18 cellular contexts compared by ENCODE assay signal in the genomic region with DNA sequence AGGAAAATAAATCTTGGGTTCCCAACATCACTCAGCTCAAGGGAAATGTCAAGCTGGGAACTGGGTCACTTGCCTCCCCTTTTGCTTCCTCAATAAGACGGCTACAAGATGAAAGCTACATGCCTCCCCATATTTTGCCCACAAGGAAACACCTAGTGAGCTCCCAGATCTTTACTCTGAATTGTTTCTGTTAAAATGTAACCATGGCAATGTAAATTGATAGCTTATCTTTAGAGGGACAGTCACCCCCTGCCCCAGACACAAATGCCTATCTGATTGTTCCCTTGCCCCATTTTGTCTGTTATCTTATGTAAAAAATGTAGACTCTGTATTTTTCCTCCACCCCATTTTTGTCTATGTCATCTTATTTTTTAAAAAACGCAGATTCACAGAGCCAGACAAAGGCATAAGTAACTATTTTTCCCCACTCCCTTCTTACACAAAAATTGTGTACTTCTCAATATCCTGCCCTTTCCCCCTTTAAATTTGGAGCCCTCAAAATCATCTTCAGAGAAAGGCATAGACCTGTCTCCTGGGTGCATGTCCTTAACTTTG.
DNase-seq lines count a peak whose midpoint lies in the region; ATAC-seq and TF ChIP-seq lines count a peak whose summit lies in the region.
"Had no signal": no experiment of that assay in that cellular context is flagged by ENCODE, and none has a peak within 500 bp of the region (broad histone marks: within the 10 kb centered on the region; RNA-seq: fewer than 3 reads in every experiment).

No MANE protein-coding gene starts in this region.

- no peak overlapping the region for H2AFZ ChIP-seq in GM23338
- H2AFZ ChIP-seq: GM23248 had no signal

- peak overlapping the region; percentile 10 for H3K27ac Mint-ChIP-seq in GM23338
- H3K27ac Mint-ChIP-seq in endodermal cell, result peak overlapping the region; percentile 20
- peak overlapping the region; percentile 35 for H3K27ac Mint-ChIP-seq in progenitor cell of endocrine pancreas
- no peak overlapping the region for H3K27ac Mint-ChIP-seq in activated naive CD4-positive, alpha-beta T cell treated with anti-CD3 and anti-CD28 coated beads for 36 hours
- H3K27ac Mint-ChIP-seq: CD4-positive, alpha-beta T cell; HFFc6 had no signal

- no peaks in the 10 kb centered on the region for H3F3A ChIP-seq in GM23338 (replicated peaks; ENCODE audit: low read depth)

- peaks cover 3% of the 10 kb centered on the region; the same call in 1 of the 2 replicates for H3K9me3 ChIP-seq in HUES6 (ENCODE audit: control insufficient read depth, insufficient read depth, low read depth, low read length)
- H3K9me3 ChIP-seq in endodermal cell (ENCODE audit: control insufficient read depth, low read length), result peaks cover 19% of the 10 kb centered on the region

- no peak overlapping the region for H3K4me3 Mint-ChIP-seq in GM23338
- H3K4me3 Mint-ChIP-seq in endodermal cell, result no peak overlapping the region
- no peak overlapping the region for H3K4me3 Mint-ChIP-seq in progenitor cell of endocrine pancreas (ENCODE audit: low read depth)
- H3K4me3 Mint-ChIP-seq in activated naive CD4-positive, alpha-beta T cell treated with anti-CD3 and anti-CD28 coated beads for 36 hours, result no peak overlapping the region
- H3K4me3 Mint-ChIP-seq: CD4-positive, alpha-beta T cell; HFFc6 had no signal

- H3K4me1 ChIP-seq in GM23338 (ENCODE audit: insufficient read depth) (peaks cover 28% of the 10 kb centered on the region), HUES6 (ENCODE audit: control insufficient read depth, insufficient read depth, low read length) (peaks cover 25% of the 10 kb centered on the region), endodermal cell (ENCODE audit: control insufficient read depth, insufficient read depth, low read length) (peaks cover 6% of the 10 kb centered on the region)

- H3K27ac ChIP-seq in GM23338 (ENCODE audit: low read depth) (peak overlapping the region; percentile 58; the same call in 1 of the 2 replicates), HUES6 (ENCODE audit: low read depth, low read length) (peak overlapping the region; percentile 55; the same call in 1 of the 2 replicates), endodermal cell (ENCODE audit: low read depth, low read length) (no peak overlapping the region)
- H3K27ac ChIP-seq: C4-2B, GM23248 had no signal

- H3K36me3 ChIP-seq in GM23338 (ENCODE audit: insufficient read depth), result no peaks in the 10 kb centered on the region
- no peaks in the 10 kb centered on the region for H3K36me3 ChIP-seq in HUES6 (ENCODE audit: control insufficient read depth, insufficient read depth, low read length)
- no peaks in the 10 kb centered on the region for H3K36me3 ChIP-seq in endodermal cell (ENCODE audit: control insufficient read depth, insufficient read depth, low read length)

- H3K9ac ChIP-seq in HUES6 (ENCODE audit: low read length) (no peak overlapping the region), endodermal cell (ENCODE audit: extremely low read depth, low read length, poor library complexity, severe bottlenecking) (peak overlapping the region; percentile 18)
- H3K9ac ChIP-seq: GM23248 had no signal

- no peak for ATAC-seq in GM23338
- no peak for ATAC-seq in stimulated activated naive CD8-positive, alpha-beta T cell treated with anti-CD3 and anti-CD28 coated beads, Interleukin-15, Interleukin-2, amounts not matched to agents 100 U/mL and 50 U/mL, for 24 hours
- no peak for ATAC-seq in left lobe of liver
- ATAC-seq: HCT116 had no signal

- no peaks in the 10 kb centered on the region for H3K27me3 Mint-ChIP-seq in GM23338 (ENCODE audit: insufficient read depth, low read depth, poor library complexity)
- H3K27me3 Mint-ChIP-seq in endodermal cell (ENCODE audit: insufficient read depth), result no peaks in the 10 kb centered on the region
- no peaks in the 10 kb centered on the region for H3K27me3 Mint-ChIP-seq in progenitor cell of endocrine pancreas
- H3K27me3 Mint-ChIP-seq in activated naive CD4-positive, alpha-beta T cell treated with anti-CD3 and anti-CD28 coated beads for 36 hours (ENCODE audit: low read depth), result peaks cover 3% of the 10 kb centered on the region
- H3K27me3 Mint-ChIP-seq: CD4-positive, alpha-beta T cell had no signal

- WGBS in endodermal cell (ENCODE audit: insufficient coverage in 1 of 2, insufficient read length in 1 of 2), 2 experiments, result 79 to 90% methylated on average over 2 of the region's 2 CpGs

- peaks cover 14% of the 10 kb centered on the region for H3K9me2 ChIP-seq in GM23338 (ENCODE audit: insufficient read depth)

- CTCF ChIA-PET in activated naive CD4-positive, alpha-beta T cell treated with anti-CD3 and anti-CD28 coated beads for 36 hours (lab: Charles Lee), result no interaction called here

- H4K20me1 ChIP-seq in GM23338 (replicated peaks; ENCODE audit: insufficient read depth), result no peaks in the 10 kb centered on the region

- H3K36me3 Mint-ChIP-seq in GM23338 (ENCODE audit: low read depth) (peaks cover 16% of the 10 kb centered on the region), endodermal cell (ENCODE audit: low read depth) (no peaks in the 10 kb centered on the region), progenitor cell of endocrine pancreas (ENCODE audit: insufficient read depth) (no peaks in the 10 kb centered on the region)
- H3K36me3 Mint-ChIP-seq in activated naive CD4-positive, alpha-beta T cell treated with anti-CD3 and anti-CD28 coated beads for 36 hours (ENCODE audit: low read depth), result no peaks in the 10 kb centered on the region

- H3K9me3 Mint-ChIP-seq in GM23338 (peaks cover 6% of the 10 kb centered on the region; the same call in 2 of the 3 replicates), endodermal cell (peaks cover 14% of the 10 kb centered on the region), progenitor cell of endocrine pancreas (ENCODE audit: low read depth) (no peaks in the 10 kb centered on the region)
- H3K9me3 Mint-ChIP-seq in activated naive CD4-positive, alpha-beta T cell treated with anti-CD3 and anti-CD28 coated beads for 36 hours, result no peaks in the 10 kb centered on the region
- H3K9me3 Mint-ChIP-seq: CD4-positive, alpha-beta T cell had no signal

- no peak overlapping the region for H3K4me3 ChIP-seq in GM23338
- no peak overlapping the region for H3K4me3 ChIP-seq in HUES6 (ENCODE audit: low read depth, low read length)
- H3K4me3 ChIP-seq in endodermal cell (ENCODE audit: low read length), result peak overlapping the region; percentile 32
- H3K4me3 ChIP-seq: GM23248 had no signal

- intact Hi-C loops in activated naive CD4-positive, alpha-beta T cell treated with anti-CD3 and anti-CD28 coated beads for 36 hours (cut with micrococcal nuclease), result no loop called here

- no peaks in the 10 kb centered on the region for H3K79me2 ChIP-seq in GM23338 (replicated peaks; ENCODE audit: insufficient read depth)

- H3K27me3 ChIP-seq in GM23338 (ENCODE audit: insufficient read depth) (no peaks in the 10 kb centered on the region), HUES6 (ENCODE audit: control insufficient read depth, insufficient read depth, low read length) (no peaks in the 10 kb centered on the region), endodermal cell (ENCODE audit: control insufficient read depth, insufficient read depth, low read length, poor library complexity, severe bottlenecking) (no peaks in the 10 kb centered on the region)

- no peak for TF ChIP-seq CTCF in GM23338 (conservative IDR thresholded peaks at IDR 0.05; ENCODE audit: low read depth in 2 of 2)
- no peak for TF ChIP-seq CTCF in endodermal cell (conservative IDR thresholded peaks at IDR 0.05)
- TF ChIP-seq CTCF in progenitor cell of endocrine pancreas (IDR thresholded peaks at IDR 0.05; ENCODE audit: unreplicated experiment), result no peak

- H3K4me2 ChIP-seq in GM23338, result 0 out of 2 replicates have a peak overlapping the region, but pooled peaks have one; percentile 24

- H3K4me1 Mint-ChIP-seq in GM23338 (peaks cover 39% of the 10 kb centered on the region), endodermal cell (peaks cover 52% of the 10 kb centered on the region), progenitor cell of endocrine pancreas (ENCODE audit: low read depth) (peaks cover 37% of the 10 kb centered on the region)
- H3K4me1 Mint-ChIP-seq in activated naive CD4-positive, alpha-beta T cell treated with anti-CD3 and anti-CD28 coated beads for 36 hours (ENCODE audit: low read depth), result no peaks in the 10 kb centered on the region

- DNase-seq in GM23338 (ENCODE audit: low spot score) (no peak), endodermal cell (no peak), progenitor cell of endocrine pancreas (ENCODE audit: low spot score, unreplicated experiment) (no peak), left lobe of liver (ENCODE audit: low spot score) (no peak)
- no peak for DNase-seq in stimulated activated naive CD8-positive, alpha-beta T cell treated with anti-CD3 and anti-CD28 coated beads, Interleukin-15, Interleukin-2, amounts not matched to agents 100 U/mL and 50 U/mL, for 24 hours
- no peak for DNase-seq in activated naive CD4-positive, alpha-beta T cell treated with anti-CD3 and anti-CD28 coated beads for 36 hours
- DNase-seq: AML-193; CD4-positive, alpha-beta T cell; DMS153; DMS79; GDM1; GM23248; HFFc6; Karpas-422; KBM-7 had no signal

TF ChIP-seq in GM23338, 12 proteins besides CTCF, POLR2A, EP300 and RAD21 (continues in another document):
- TF ChIP-seq POLR2AphosphoS5 (IDR thresholded peaks at IDR 0.05; ENCODE audit: low read depth) (no peak), NANOG (IDR thresholded peaks at IDR 0.05; ENCODE audit: borderline replicate concordance) (no peak), JUNB (IDR thresholded peaks at IDR 0.05; ENCODE audit: unreplicated experiment) (no peak), STAT1 (IDR thresholded peaks at IDR 0.05; ENCODE audit: unreplicated experiment) (no peak), ZNF114 (CRISPR knock-in tag; IDR thresholded peaks at IDR 0.05) (no peak)
